ENCODE assay signal across 15 cellular contexts in genomic region chr9:21710792-21711191, GRCh38.
DNase-seq lines count a peak whose midpoint lies in the region; ATAC-seq and TF ChIP-seq lines count a peak whose summit lies in the region.
"Had no signal": no experiment of that assay in that cellular context is flagged by ENCODE, and none has a peak within 500 bp of the region (broad histone marks: within the 10 kb centered on the region; RNA-seq: fewer than 3 reads in every experiment).

No MANE protein-coding gene starts in this region.

- H3K9me3 ChIP-seq in BLaER1: no peaks in the 10 kb centered on the region
- H3K9me3 ChIP-seq: upper lobe of right lung had no signal

- no peak overlapping the region for H3K9ac ChIP-seq in BLaER1

- H3K4me2 ChIP-seq in BLaER1: peak overlapping the region; percentile 48
- H3K4me2 ChIP-seq: hepatocyte had no signal

- DNase-seq in GM12865 (ENCODE audit: low read depth) (peak; percentile 24), iris pigment epithelial cell (ENCODE audit: low read depth) (peak; percentile 47), NCI-H128 (lab: John Stamatoyannopoulos, UW; ENCODE audit: unreplicated experiment) (no peak), NCI-H2227 treated with DMSO at 0.1 percent for 48 hours (lab: John Stamatoyannopoulos, UW) (no peak)
- peak; percentile 27 for DNase-seq in activated naive CD4-positive, alpha-beta T cell treated with anti-CD3 and anti-CD28 coated beads, Interleukin-2, amount 10 ng/mL, durations not matched to agents 7 days and 5 days
- DNase-seq: activated gamma-delta T cell, erythroblast, left ventricle myocardium superior, naive B cell, upper lobe of right lung had no signal

- ATAC-seq in HG02938 (IDR thresholded peaks at IDR 0.05; ENCODE audit: unreplicated experiment) (no peak), HG03095 (IDR thresholded peaks at IDR 0.05; ENCODE audit: unreplicated experiment) (no peak)
- ATAC-seq: left ventricle myocardium superior, upper lobe of right lung had no signal

- H3K9me3 Mint-ChIP-seq in activated naive CD4-positive, alpha-beta T cell treated with anti-CD3 and anti-CD28 coated beads, Interleukin-2, amount 10 ng/mL, durations not matched to agents 7 days and 5 days: peaks cover under 1% of the 10 kb centered on the region
- H3K9me3 Mint-ChIP-seq: naive B cell had no signal

- H3K27ac Mint-ChIP-seq in activated naive CD4-positive, alpha-beta T cell treated with anti-CD3 and anti-CD28 coated beads, Interleukin-2, amount 10 ng/mL, durations not matched to agents 7 days and 5 days: no peak overlapping the region
- H3K27ac Mint-ChIP-seq: B cell had no signal

- H3K4me3 Mint-ChIP-seq in activated naive CD4-positive, alpha-beta T cell treated with anti-CD3 and anti-CD28 coated beads, Interleukin-2, amount 10 ng/mL, durations not matched to agents 7 days and 5 days: no peak overlapping the region
- H3K4me3 Mint-ChIP-seq: B cell had no signal

- peaks cover 18% of the 10 kb centered on the region for H3K27me3 Mint-ChIP-seq in activated naive CD4-positive, alpha-beta T cell treated with anti-CD3 and anti-CD28 coated beads, Interleukin-2, amount 10 ng/mL, durations not matched to agents 7 days and 5 days

- no peak for TF ChIP-seq CTCF in GM12865 (IDR thresholded peaks at IDR 0.05; ENCODE audit: insufficient read depth, low read depth, low read length, missing control alignments)

- CTCF ChIA-PET in activated naive CD4-positive, alpha-beta T cell treated with anti-CD3 and anti-CD28 coated beads, Interleukin-2, amount 10 ng/mL, durations not matched to agents 7 days and 5 days (lab: Charles Lee): interaction anchor here (1.2 kb wide), 1 partner anchor 80 kb away, joined by 3 read pairs; no protein-coding TSS in a partner anchor

- peaks cover 4% of the 10 kb centered on the region for H3K4me1 Mint-ChIP-seq in activated naive CD4-positive, alpha-beta T cell treated with anti-CD3 and anti-CD28 coated beads, Interleukin-2, amount 10 ng/mL, durations not matched to agents 7 days and 5 days
- H3K4me1 Mint-ChIP-seq: B cell, naive B cell had no signal

- no peaks in the 10 kb centered on the region for H3K27me3 ChIP-seq in BLaER1
- H3K27me3 ChIP-seq: hepatocyte had no signal

- H3K4me1 ChIP-seq in BLaER1: peaks cover 24% of the 10 kb centered on the region
- H3K4me1 ChIP-seq: upper lobe of right lung had no signal

- H3K4me3 ChIP-seq in BLaER1 (no peak overlapping the region), GM12865 (ENCODE audit: low read depth, low read length) (no peak overlapping the region)
- H3K4me3 ChIP-seq: hepatocyte, upper lobe of right lung had no signal

- no peaks in the 10 kb centered on the region for H3K36me3 ChIP-seq in BLaER1
- H3K36me3 ChIP-seq: upper lobe of right lung had no signal

- no peaks in the 10 kb centered on the region for H4K20me1 ChIP-seq in BLaER1

- H3K36me3 Mint-ChIP-seq in activated naive CD4-positive, alpha-beta T cell treated with anti-CD3 and anti-CD28 coated beads, Interleukin-2, amount 10 ng/mL, durations not matched to agents 7 days and 5 days: no peaks in the 10 kb centered on the region
- H3K36me3 Mint-ChIP-seq: naive B cell had no signal

- no peak overlapping the region for H3K27ac ChIP-seq in BLaER1
- H3K27ac ChIP-seq: hepatocyte, upper lobe of right lung had no signal

Comparison
In these comparisons a context has a peak if more than half of its experiments do, and no peak if none do; other contexts are left out.
1. DNase-seq: peak in GM12865 (single experiment), activated naive CD4-positive, alpha-beta T cell treated with anti-CD3 and anti-CD28 coated beads, Interleukin-2, amount 10 ng/mL, durations not matched to agents 7 days and 5 days (single experiment) and iris pigment epithelial cell (single experiment); none in NCI-H128 (single experiment) and NCI-H2227 treated with DMSO at 0.1 percent for 48 hours (single experiment).